ENCODE assay signal across 3 cellular contexts in genomic region chr14:21258194-21258888, GRCh38.
TF ChIP-seq lines count a peak whose summit lies in the region.

No MANE protein-coding gene starts in this region.

TF ChIP-seq in WTC11, 78 proteins besides CTCF, POLR2A, EP300 and RAD21 (continued from another document and continues in another):
- TF ChIP-seq ZSCAN18 (CRISPR knock-in tag; IDR thresholded peaks at IDR 0.05), result no peak
- TF ChIP-seq USF1 (CRISPR knock-in tag; IDR thresholded peaks at IDR 0.05), result no peak
- no peak for TF ChIP-seq ZNF138 (CRISPR knock-in tag; conservative IDR thresholded peaks at IDR 0.05)
- TF ChIP-seq ARID4B (CRISPR knock-in tag; IDR thresholded peaks at IDR 0.05; ENCODE audit: borderline replicate concordance), result no peak
- TF ChIP-seq ZNF317 (CRISPR knock-in tag; IDR thresholded peaks at IDR 0.05; ENCODE audit: borderline replicate concordance, low read depth), result no peak
- TF ChIP-seq JAZF1 (CRISPR knock-in tag; IDR thresholded peaks at IDR 0.05), result no peak
- TF ChIP-seq ATF2 (CRISPR knock-in tag; IDR thresholded peaks at IDR 0.05; ENCODE audit: borderline replicate concordance, low read depth), result no peak
- TF ChIP-seq PRRX2 (CRISPR knock-in tag; IDR thresholded peaks at IDR 0.05), result no peak
- no peak for TF ChIP-seq MXD4 (CRISPR knock-in tag; IDR thresholded peaks at IDR 0.05; ENCODE audit: borderline replicate concordance)

TF ChIP-seq in endothelial cell of umbilical vein, 7 proteins besides CTCF, POLR2A, EP300 and RAD21 (continued from another document):
- TF ChIP-seq JUN (IDR thresholded peaks at IDR 0.05; ENCODE audit: borderline replicate concordance, insufficient read depth, insufficient read length, low read depth), result no peak

TF ChIP-seq in SK-N-SH treated with all-trans-retinoic acid at 6 μM for 48 hours, 23 proteins besides CTCF, POLR2A, EP300 and RAD21 (continued from another document):
- no peak for TF ChIP-seq POU6F1 (CRISPR knock-in tag; IDR thresholded peaks at IDR 0.05; ENCODE audit: borderline replicate concordance, low read depth)
